1 cellular context compared by ENCODE assay signal in genomic region chr12:49369723-49370145, GRCh38.
TF ChIP-seq lines count a peak whose summit lies in the region.

No MANE protein-coding gene starts in this region.

TF ChIP-seq in K562, 482 proteins besides CTCF, POLR2A, EP300 and RAD21:
- peak; percentile 95 for TF ChIP-seq CREB3L1 (IDR thresholded peaks at IDR 0.05; ENCODE audit: borderline replicate concordance, low read depth)
- no peak for TF ChIP-seq HDAC6 (IDR thresholded peaks at IDR 0.05; ENCODE audit: low read depth, low read length)
- TF ChIP-seq EP400 (IDR thresholded peaks at IDR 0.05) = peak; percentile 51
- peak; percentile 39; the same call in 1 of the 2 replicates for TF ChIP-seq MYC (IDR thresholded peaks at IDR 0.05; ENCODE audit: low read depth, low read length)
- TF ChIP-seq MYC (CRISPR knock-in tag; IDR thresholded peaks at IDR 0.05; ENCODE audit: borderline replicate concordance, low read depth) = no peak
- TF ChIP-seq, protein P1, sequence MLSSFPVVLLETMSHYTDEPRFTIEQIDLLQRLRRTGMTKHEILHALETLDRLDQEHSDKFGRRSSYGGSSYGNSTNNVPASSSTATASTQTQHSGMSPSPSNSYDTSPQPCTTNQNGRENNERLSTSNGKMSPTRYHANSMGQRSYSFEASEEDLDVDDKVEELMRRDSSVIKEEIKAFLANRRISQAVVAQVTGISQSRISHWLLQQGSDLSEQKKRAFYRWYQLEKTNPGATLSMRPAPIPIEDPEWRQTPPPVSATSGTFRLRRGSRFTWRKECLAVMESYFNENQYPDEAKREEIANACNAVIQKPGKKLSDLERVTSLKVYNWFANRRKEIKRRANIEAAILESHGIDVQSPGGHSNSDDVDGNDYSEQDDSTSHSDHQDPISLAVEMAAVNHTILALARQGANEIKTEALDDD (IDR thresholded peaks at IDR 0.05) = peak; percentile 82
- no peak for TF ChIP-seq PATZ1 (CRISPR knock-in tag; IDR thresholded peaks at IDR 0.05; ENCODE audit: borderline replicate concordance)
- no peak for TF ChIP-seq RBM39 (optimal IDR thresholded peaks at IDR 0.05; ENCODE audit: low read depth, low read length)
- peak; percentile 29; the same call in 1 of the 2 replicates for TF ChIP-seq DPF2 (IDR thresholded peaks at IDR 0.05)
- TF ChIP-seq DACH1 (IDR thresholded peaks at IDR 0.05; ENCODE audit: partially characterized antibody) = peak; percentile 91
- TF ChIP-seq, protein P2, sequence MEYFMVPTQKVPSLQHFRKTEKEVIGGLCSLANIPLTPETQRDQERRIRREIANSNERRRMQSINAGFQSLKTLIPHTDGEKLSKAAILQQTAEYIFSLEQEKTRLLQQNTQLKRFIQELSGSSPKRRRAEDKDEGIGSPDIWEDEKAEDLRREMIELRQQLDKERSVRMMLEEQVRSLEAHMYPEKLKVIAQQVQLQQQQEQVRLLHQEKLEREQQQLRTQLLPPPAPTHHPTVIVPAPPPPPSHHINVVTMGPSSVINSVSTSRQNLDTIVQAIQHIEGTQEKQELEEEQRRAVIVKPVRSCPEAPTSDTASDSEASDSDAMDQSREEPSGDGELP (CRISPR knock-in tag; IDR thresholded peaks at IDR 0.05; ENCODE audit: borderline replicate concordance) = peak; percentile 92
- TF ChIP-seq SIN3A (IDR thresholded peaks at IDR 0.05; ENCODE audit: borderline replicate concordance in 2 of 2, control insufficient read depth in 1 of 2, low read depth in 2 of 2, low read length in 2 of 2) = peak in 1 of 2 experiments; percentile 59; a peak in 1 of 4 replicates
- TF ChIP-seq L3MBTL2 (IDR thresholded peaks at IDR 0.05) = peak; percentile 27; the same call in 1 of the 2 replicates
- TF ChIP-seq FOXK2 (conservative IDR thresholded peaks at IDR 0.05 in 1 of 2, IDR thresholded peaks at IDR 0.05 in 1 of 2; ENCODE audit: low read depth in 2 of 2) = peak in 1 of 2 experiments; percentile 69; a peak in 2 of 4 replicates
- TF ChIP-seq ZFP36 (IDR thresholded peaks at IDR 0.05; ENCODE audit: low read depth, low read length, partially characterized antibody) = peak; percentile 5
TF ChIP-seq in K562: peak in this region for 11.
